9 cellular contexts compared by ENCODE assay signal in genomic region chr3:73451276-73451973, GRCh38.
A peak's percentile ranks its signal among the peaks of the same experiment; 100 is the strongest.
DNase-seq lines count a peak whose midpoint lies in the region; ATAC-seq and TF ChIP-seq lines count a peak whose summit lies in the region.
"Had no signal": no experiment of that assay in that cellular context is flagged by ENCODE, and none has a peak within 500 bp of the region (broad histone marks: within the 10 kb centered on the region; RNA-seq: fewer than 3 reads in every experiment).

No MANE protein-coding gene starts in this region.

- H3K36me3 Mint-ChIP-seq in activated T-helper 17 cell treated with anti-CD3 and anti-CD28 coated beads, Interleukin-2, amount 50 U/mL, for 72 hours (ENCODE audit: low read depth) = no peaks in the 10 kb centered on the region

- H3K36me3 ChIP-seq in psoas muscle (ENCODE audit: insufficient read depth in 1 of 2, low read depth in 1 of 2) = no peaks in the 10 kb centered on the region

- 14 to 37% (median 19%) methylated on average over 3 of the region's 3 CpGs for WGBS in psoas muscle, 3 donors

- H3K27me3 ChIP-seq in psoas muscle (ENCODE audit: insufficient read depth in 3 of 3, low read length in 2 of 3) = no peaks in the 10 kb centered on the region

- TF ChIP-seq CTCF in psoas muscle (IDR thresholded peaks at IDR 0.05) = no peak

- H3K4me1 Mint-ChIP-seq in activated T-helper 17 cell treated with anti-CD3 and anti-CD28 coated beads, Interleukin-2, amount 50 U/mL, for 72 hours = no peaks in the 10 kb centered on the region

- H3K27me3 Mint-ChIP-seq in activated T-helper 17 cell treated with anti-CD3 and anti-CD28 coated beads, Interleukin-2, amount 50 U/mL, for 72 hours = no peaks in the 10 kb centered on the region

- intact Hi-C loops in psoas muscle (cut with DNase I) = no loop called here

- no peak overlapping the region for H3K4me3 Mint-ChIP-seq in activated T-helper 17 cell treated with anti-CD3 and anti-CD28 coated beads, Interleukin-2, amount 50 U/mL, for 72 hours
- H3K4me3 Mint-ChIP-seq: nephron progenitor cell had no signal

- H3K27ac Mint-ChIP-seq in activated T-helper 17 cell treated with anti-CD3 and anti-CD28 coated beads, Interleukin-2, amount 50 U/mL, for 72 hours = no peak overlapping the region

- no peaks in the 10 kb centered on the region for H3K9me3 Mint-ChIP-seq in activated T-helper 17 cell treated with anti-CD3 and anti-CD28 coated beads, Interleukin-2, amount 50 U/mL, for 72 hours
- H3K9me3 Mint-ChIP-seq: nephron progenitor cell had no signal

- in situ Hi-C loops in KBM-7 (cut with MboI; ENCODE audit: low pct_unique_long_range_greater_than_20kb, low sequenced_read_pairs) = no loop called here

- H3K27ac ChIP-seq in psoas muscle = peak overlapping the region; percentile 53

- H3K4me3 ChIP-seq in psoas muscle = no peak overlapping the region

- ATAC-seq in GM18907 (IDR thresholded peaks at IDR 0.05; ENCODE audit: unreplicated experiment) (peak; percentile 47), HG02884 (IDR thresholded peaks at IDR 0.05; ENCODE audit: unreplicated experiment) (peak; percentile 20), psoas muscle (peak; percentile 77 to 93 (median 86))
- no peak for ATAC-seq in activated T-helper 17 cell treated with anti-CD3 and anti-CD28 coated beads, Interleukin-2, amount 50 U/mL, for 72 hours (replicated peaks)

- no peaks in the 10 kb centered on the region for H3K9me3 ChIP-seq in psoas muscle

- peak; percentile 88 for DNase-seq in NCI-H748 (lab: John Stamatoyannopoulos, UW; ENCODE audit: unreplicated experiment)
- no peak for DNase-seq in psoas muscle
- DNase-seq in KBM-7 = no peak
- DNase-seq in 8988T = no peak
- DNase-seq: nephron progenitor cell, T-helper 2 cell had no signal

- H3K4me1 ChIP-seq in psoas muscle = peaks cover 31% of the 10 kb centered on the region
